ENCODE assay signal across 1 cellular context in the genomic region with DNA sequence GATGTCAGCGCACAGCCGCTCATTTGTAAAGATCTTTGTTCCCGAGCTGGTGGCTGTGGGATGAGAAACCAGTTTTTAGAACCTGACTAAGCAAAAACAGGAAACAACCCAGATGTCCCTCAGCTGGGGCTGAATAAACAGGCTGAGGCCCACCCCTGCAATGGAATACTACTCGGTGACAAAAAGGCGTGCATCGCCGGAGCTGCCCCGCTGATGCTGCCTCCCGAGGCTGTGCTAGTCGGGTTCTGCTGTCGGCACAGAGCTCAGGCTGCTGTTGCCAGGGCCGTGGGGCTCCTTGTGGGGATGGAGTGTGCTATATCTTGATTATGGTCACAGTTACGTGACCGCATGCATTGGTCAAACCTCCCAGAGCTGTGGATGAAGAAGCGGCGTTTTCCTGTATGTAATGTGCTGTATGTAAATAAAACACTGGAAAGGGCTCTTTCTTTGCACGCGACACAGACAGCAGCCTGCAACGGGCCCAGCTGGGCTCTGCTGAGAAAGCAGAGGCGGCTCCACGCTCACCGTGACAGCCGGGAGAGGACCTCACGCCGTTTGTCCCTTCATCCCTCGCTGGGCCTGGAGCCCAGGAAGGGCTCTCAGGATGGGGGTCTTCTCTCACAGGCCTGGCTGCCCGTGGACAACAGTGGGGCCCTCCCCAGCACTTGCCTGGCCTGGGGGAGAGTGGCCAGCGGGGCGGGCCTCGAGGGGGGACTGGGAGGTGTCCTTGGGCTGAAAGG.
A peak's percentile ranks its signal among the peaks of the same experiment; 100 is the strongest.
TF ChIP-seq lines count a peak whose summit lies in the region.

No MANE protein-coding gene starts in this region.

TF ChIP-seq in HepG2, 621 proteins besides CTCF, POLR2A, EP300 and RAD21 (continued from another document and continues in another):
- no peak for TF ChIP-seq CAMTA2 (CRISPR knock-in tag; IDR thresholded peaks at IDR 0.05; ENCODE audit: borderline replicate concordance)
- peak; percentile 89 for TF ChIP-seq ZSCAN25 (CRISPR knock-in tag; IDR thresholded peaks at IDR 0.05)
- no peak for TF ChIP-seq WIZ (CRISPR knock-in tag; IDR thresholded peaks at IDR 0.05)
- TF ChIP-seq PITX1 (CRISPR knock-in tag; IDR thresholded peaks at IDR 0.05), result no peak
- TF ChIP-seq TCF12 (IDR thresholded peaks at IDR 0.05), result no peak
- TF ChIP-seq TCF12 (CRISPR knock-in tag; IDR thresholded peaks at IDR 0.05), result 0 out of 2 replicates have a peak, but pooled peaks have one; percentile 37
- no peak for TF ChIP-seq JDP2 (CRISPR knock-in tag; IDR thresholded peaks at IDR 0.05; ENCODE audit: borderline replicate concordance)
- TF ChIP-seq, protein P1, sequence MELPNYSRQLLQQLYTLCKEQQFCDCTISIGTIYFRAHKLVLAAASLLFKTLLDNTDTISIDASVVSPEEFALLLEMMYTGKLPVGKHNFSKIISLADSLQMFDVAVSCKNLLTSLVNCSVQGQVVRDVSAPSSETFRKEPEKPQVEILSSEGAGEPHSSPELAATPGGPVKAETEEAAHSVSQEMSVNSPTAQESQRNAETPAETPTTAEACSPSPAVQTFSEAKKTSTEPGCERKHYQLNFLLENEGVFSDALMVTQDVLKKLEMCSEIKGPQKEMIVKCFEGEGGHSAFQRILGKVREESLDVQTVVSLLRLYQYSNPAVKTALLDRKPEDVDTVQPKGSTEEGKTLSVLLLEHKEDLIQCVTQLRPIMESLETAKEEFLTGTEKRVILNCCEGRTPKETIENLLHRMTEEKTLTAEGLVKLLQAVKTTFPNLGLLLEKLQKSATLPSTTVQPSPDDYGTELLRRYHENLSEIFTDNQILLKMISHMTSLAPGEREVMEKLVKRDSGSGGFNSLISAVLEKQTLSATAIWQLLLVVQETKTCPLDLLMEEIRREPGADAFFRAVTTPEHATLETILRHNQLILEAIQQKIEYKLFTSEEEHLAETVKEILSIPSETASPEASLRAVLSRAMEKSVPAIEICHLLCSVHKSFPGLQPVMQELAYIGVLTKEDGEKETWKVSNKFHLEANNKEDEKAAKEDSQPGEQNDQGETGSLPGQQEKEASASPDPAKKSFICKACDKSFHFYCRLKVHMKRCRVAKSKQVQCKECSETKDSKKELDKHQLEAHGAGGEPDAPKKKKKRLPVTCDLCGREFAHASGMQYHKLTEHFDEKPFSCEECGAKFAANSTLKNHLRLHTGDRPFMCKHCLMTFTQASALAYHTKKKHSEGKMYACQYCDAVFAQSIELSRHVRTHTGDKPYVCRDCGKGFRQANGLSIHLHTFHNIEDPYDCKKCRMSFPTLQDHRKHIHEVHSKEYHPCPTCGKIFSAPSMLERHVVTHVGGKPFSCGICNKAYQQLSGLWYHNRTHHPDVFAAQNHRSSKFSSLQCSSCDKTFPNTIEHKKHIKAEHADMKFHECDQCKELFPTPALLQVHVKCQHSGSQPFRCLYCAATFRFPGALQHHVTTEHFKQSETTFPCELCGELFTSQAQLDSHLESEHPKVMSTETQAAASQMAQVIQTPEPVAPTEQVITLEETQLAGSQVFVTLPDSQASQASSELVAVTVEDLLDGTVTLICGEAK (IDR thresholded peaks at IDR 0.05), result no peak
- TF ChIP-seq, protein P1 (CRISPR knock-in tag; IDR thresholded peaks at IDR 0.05), result no peak; the same call in 1 of the 2 replicates
- TF ChIP-seq NR2C2 (CRISPR knock-in tag; IDR thresholded peaks at IDR 0.05; ENCODE audit: borderline replicate concordance), result no peak
- TF ChIP-seq ZSCAN29 (CRISPR knock-in tag; conservative IDR thresholded peaks at IDR 0.05), result peak; percentile 55; the same call in 1 of the 2 replicates
- TF ChIP-seq GABPA (IDR thresholded peaks at IDR 0.05; ENCODE audit: low read depth, low read length), result no peak
- no peak for TF ChIP-seq GABPA (CRISPR knock-in tag; IDR thresholded peaks at IDR 0.05; ENCODE audit: low read depth)
- peak; percentile 44 for TF ChIP-seq IKZF4 (CRISPR knock-in tag; IDR thresholded peaks at IDR 0.05; ENCODE audit: borderline replicate concordance, low read depth, not compliant biosample characterization)
- TF ChIP-seq NR2F2 (IDR thresholded peaks at IDR 0.05; ENCODE audit: borderline replicate concordance, low read depth), result no peak
- TF ChIP-seq RFX5 (IDR thresholded peaks at IDR 0.05; ENCODE audit: low read depth, low read length), result no peak
- peak; percentile 75 for TF ChIP-seq MTF1 (CRISPR knock-in tag; IDR thresholded peaks at IDR 0.05)
- TF ChIP-seq ARNTL (CRISPR knock-in tag; IDR thresholded peaks at IDR 0.05), result no peak
- TF ChIP-seq SOX13 (IDR thresholded peaks at IDR 0.05), result no peak
- no peak for TF ChIP-seq SOX13 (CRISPR knock-in tag; conservative IDR thresholded peaks at IDR 0.05 in 1 of 2, IDR thresholded peaks at IDR 0.05 in 1 of 2)
- peak; percentile 39 for TF ChIP-seq MEIS2 (CRISPR knock-in tag; IDR thresholded peaks at IDR 0.05)
- no peak for TF ChIP-seq KLF16 (CRISPR knock-in tag; IDR thresholded peaks at IDR 0.05)
- no peak for TF ChIP-seq ZNF878 (CRISPR knock-in tag; IDR thresholded peaks at IDR 0.05)
- TF ChIP-seq ZNF749 (CRISPR knock-in tag; IDR thresholded peaks at IDR 0.05; ENCODE audit: borderline replicate concordance), result no peak
- TF ChIP-seq PRPF4 (IDR thresholded peaks at IDR 0.05; ENCODE audit: low read depth, low read length, poor library complexity, severe bottlenecking), result no peak
- TF ChIP-seq, protein P2, sequence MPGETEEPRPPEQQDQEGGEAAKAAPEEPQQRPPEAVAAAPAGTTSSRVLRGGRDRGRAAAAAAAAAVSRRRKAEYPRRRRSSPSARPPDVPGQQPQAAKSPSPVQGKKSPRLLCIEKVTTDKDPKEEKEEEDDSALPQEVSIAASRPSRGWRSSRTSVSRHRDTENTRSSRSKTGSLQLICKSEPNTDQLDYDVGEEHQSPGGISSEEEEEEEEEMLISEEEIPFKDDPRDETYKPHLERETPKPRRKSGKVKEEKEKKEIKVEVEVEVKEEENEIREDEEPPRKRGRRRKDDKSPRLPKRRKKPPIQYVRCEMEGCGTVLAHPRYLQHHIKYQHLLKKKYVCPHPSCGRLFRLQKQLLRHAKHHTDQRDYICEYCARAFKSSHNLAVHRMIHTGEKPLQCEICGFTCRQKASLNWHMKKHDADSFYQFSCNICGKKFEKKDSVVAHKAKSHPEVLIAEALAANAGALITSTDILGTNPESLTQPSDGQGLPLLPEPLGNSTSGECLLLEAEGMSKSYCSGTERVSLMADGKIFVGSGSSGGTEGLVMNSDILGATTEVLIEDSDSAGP (CRISPR knock-in tag; IDR thresholded peaks at IDR 0.05; ENCODE audit: borderline replicate concordance), result no peak; the same call in 1 of the 2 replicates
- no peak for TF ChIP-seq FOXK1 (CRISPR knock-in tag; IDR thresholded peaks at IDR 0.05; ENCODE audit: borderline replicate concordance, low read depth)
- peak; percentile 84 for TF ChIP-seq SAP130 (CRISPR knock-in tag; IDR thresholded peaks at IDR 0.05; ENCODE audit: low read depth)
- TF ChIP-seq ZNF543 (CRISPR knock-in tag; IDR thresholded peaks at IDR 0.05), result no peak
- TF ChIP-seq ZNF619 (CRISPR knock-in tag; IDR thresholded peaks at IDR 0.05), result no peak
- TF ChIP-seq TRIM24 (CRISPR knock-in tag; IDR thresholded peaks at IDR 0.05), result no peak
- peak; percentile 44; the same call in 1 of the 2 replicates for TF ChIP-seq ZNF317 (CRISPR knock-in tag; IDR thresholded peaks at IDR 0.05)
- 0 out of 2 replicates have a peak, but pooled peaks have one; percentile 18 for TF ChIP-seq HMG20B (CRISPR knock-in tag; conservative IDR thresholded peaks at IDR 0.05)
- TF ChIP-seq HOXA3 (CRISPR knock-in tag; IDR thresholded peaks at IDR 0.05), result no peak
- TF ChIP-seq SCMH1 (CRISPR knock-in tag; IDR thresholded peaks at IDR 0.05; ENCODE audit: borderline replicate concordance), result no peak
- TF ChIP-seq SP5 (CRISPR knock-in tag; IDR thresholded peaks at IDR 0.05; ENCODE audit: borderline replicate concordance, low read depth), result peak; percentile 26; the same call in 1 of the 2 replicates
- TF ChIP-seq ZNF777 (CRISPR knock-in tag; IDR thresholded peaks at IDR 0.05), result 0 out of 2 replicates have a peak, but pooled peaks have one; percentile 31
- TF ChIP-seq ATAD3A (CRISPR knock-in tag; IDR thresholded peaks at IDR 0.05), result no peak
- no peak for TF ChIP-seq MED13 (CRISPR knock-in tag; IDR thresholded peaks at IDR 0.05)
- peak; percentile 46; the same call in 1 of the 2 replicates for TF ChIP-seq ZMYM3 (CRISPR knock-in tag; IDR thresholded peaks at IDR 0.05)
- TF ChIP-seq, protein P3, sequence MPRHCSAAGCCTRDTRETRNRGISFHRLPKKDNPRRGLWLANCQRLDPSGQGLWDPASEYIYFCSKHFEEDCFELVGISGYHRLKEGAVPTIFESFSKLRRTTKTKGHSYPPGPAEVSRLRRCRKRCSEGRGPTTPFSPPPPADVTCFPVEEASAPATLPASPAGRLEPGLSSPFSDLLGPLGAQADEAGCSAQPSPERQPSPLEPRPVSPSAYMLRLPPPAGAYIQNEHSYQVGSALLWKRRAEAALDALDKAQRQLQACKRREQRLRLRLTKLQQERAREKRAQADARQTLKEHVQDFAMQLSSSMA (CRISPR knock-in tag; IDR thresholded peaks at IDR 0.05), result no peak
- TF ChIP-seq FOSL1 (CRISPR knock-in tag; IDR thresholded peaks at IDR 0.05; ENCODE audit: borderline replicate concordance), result no peak
- no peak for TF ChIP-seq ZNF331 (CRISPR knock-in tag; IDR thresholded peaks at IDR 0.05)
- 0 out of 2 replicates have a peak, but pooled peaks have one; percentile 6 for TF ChIP-seq SAFB2 (CRISPR knock-in tag; IDR thresholded peaks at IDR 0.05; ENCODE audit: borderline replicate concordance, low read depth)
- TF ChIP-seq, protein P4, sequence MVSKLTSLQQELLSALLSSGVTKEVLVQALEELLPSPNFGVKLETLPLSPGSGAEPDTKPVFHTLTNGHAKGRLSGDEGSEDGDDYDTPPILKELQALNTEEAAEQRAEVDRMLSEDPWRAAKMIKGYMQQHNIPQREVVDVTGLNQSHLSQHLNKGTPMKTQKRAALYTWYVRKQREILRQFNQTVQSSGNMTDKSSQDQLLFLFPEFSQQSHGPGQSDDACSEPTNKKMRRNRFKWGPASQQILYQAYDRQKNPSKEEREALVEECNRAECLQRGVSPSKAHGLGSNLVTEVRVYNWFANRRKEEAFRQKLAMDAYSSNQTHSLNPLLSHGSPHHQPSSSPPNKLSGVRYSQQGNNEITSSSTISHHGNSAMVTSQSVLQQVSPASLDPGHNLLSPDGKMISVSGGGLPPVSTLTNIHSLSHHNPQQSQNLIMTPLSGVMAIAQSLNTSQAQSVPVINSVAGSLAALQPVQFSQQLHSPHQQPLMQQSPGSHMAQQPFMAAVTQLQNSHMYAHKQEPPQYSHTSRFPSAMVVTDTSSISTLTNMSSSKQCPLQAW (CRISPR knock-in tag; IDR thresholded peaks at IDR 0.05), result peak; percentile 17; the same call in 1 of the 2 replicates
- TF ChIP-seq, protein P5, sequence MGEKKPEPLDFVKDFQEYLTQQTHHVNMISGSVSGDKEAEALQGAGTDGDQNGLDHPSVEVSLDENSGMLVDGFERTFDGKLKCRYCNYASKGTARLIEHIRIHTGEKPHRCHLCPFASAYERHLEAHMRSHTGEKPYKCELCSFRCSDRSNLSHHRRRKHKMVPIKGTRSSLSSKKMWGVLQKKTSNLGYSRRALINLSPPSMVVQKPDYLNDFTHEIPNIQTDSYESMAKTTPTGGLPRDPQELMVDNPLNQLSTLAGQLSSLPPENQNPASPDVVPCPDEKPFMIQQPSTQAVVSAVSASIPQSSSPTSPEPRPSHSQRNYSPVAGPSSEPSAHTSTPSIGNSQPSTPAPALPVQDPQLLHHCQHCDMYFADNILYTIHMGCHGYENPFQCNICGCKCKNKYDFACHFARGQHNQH (CRISPR knock-in tag; IDR thresholded peaks at IDR 0.05), result no peak
- TF ChIP-seq, protein P6, sequence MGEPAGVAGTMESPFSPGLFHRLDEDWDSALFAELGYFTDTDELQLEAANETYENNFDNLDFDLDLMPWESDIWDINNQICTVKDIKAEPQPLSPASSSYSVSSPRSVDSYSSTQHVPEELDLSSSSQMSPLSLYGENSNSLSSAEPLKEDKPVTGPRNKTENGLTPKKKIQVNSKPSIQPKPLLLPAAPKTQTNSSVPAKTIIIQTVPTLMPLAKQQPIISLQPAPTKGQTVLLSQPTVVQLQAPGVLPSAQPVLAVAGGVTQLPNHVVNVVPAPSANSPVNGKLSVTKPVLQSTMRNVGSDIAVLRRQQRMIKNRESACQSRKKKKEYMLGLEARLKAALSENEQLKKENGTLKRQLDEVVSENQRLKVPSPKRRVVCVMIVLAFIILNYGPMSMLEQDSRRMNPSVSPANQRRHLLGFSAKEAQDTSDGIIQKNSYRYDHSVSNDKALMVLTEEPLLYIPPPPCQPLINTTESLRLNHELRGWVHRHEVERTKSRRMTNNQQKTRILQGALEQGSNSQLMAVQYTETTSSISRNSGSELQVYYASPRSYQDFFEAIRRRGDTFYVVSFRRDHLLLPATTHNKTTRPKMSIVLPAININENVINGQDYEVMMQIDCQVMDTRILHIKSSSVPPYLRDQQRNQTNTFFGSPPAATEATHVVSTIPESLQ (CRISPR knock-in tag; conservative IDR thresholded peaks at IDR 0.05), result no peak
- TF ChIP-seq, protein P7, sequence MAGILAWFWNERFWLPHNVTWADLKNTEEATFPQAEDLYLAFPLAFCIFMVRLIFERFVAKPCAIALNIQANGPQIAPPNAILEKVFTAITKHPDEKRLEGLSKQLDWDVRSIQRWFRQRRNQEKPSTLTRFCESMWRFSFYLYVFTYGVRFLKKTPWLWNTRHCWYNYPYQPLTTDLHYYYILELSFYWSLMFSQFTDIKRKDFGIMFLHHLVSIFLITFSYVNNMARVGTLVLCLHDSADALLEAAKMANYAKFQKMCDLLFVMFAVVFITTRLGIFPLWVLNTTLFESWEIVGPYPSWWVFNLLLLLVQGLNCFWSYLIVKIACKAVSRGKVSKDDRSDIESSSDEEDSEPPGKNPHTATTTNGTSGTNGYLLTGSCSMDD (CRISPR knock-in tag; IDR thresholded peaks at IDR 0.05), result 0 out of 2 replicates have a peak, but pooled peaks have one; percentile 62
